27 cellular contexts compared by ENCODE assay signal in genomic region chr11:134264966-134265365, GRCh38. TPM values are rescaled to one million over a fixed set of nuclear protein-coding genes. Genes with fewer than 3 reads are reported as not detected.
DNase-seq lines count a peak whose midpoint lies in the region; ATAC-seq and TF ChIP-seq lines count a peak whose summit lies in the region.
"Had no signal": no experiment of that assay in that cellular context is flagged by ENCODE, and none has a peak within 500 bp of the region (broad histone marks: within the 10 kb centered on the region; RNA-seq: fewer than 3 reads in every experiment).

No MANE protein-coding gene starts in this region.

- H3K36me3 Mint-ChIP-seq in T-helper 17 cell (ENCODE audit: low read depth) (peaks cover 2% of the 10 kb centered on the region), endodermal cell (ENCODE audit: low read depth) (peaks cover 32% of the 10 kb centered on the region)
- H3K36me3 Mint-ChIP-seq in stimulated activated effector memory CD8-positive, alpha-beta T cell treated with anti-CD3 and anti-CD28 coated beads, Interleukin-12 subunit alpha, Interleukin-12 subunit beta, amount 100 ng/mL, for 72 hours, result peaks cover 27% of the 10 kb centered on the region

- H3K79me2 ChIP-seq in mammary epithelial cell (ENCODE audit: insufficient read depth, low read length), result no peaks in the 10 kb centered on the region

- DNase-seq in breast epithelium (ENCODE audit: low spot score in 2 of 2), result no peak
- no peak for DNase-seq in mammary epithelial cell
- no peak for DNase-seq in T-helper 17 cell
- no peak for DNase-seq in endodermal cell
- DNase-seq in stimulated activated effector memory CD8-positive, alpha-beta T cell treated with anti-CD3 and anti-CD28 coated beads, Interleukin-12 subunit alpha, Interleukin-12 subunit beta, amount 100 ng/mL, for 72 hours (ENCODE audit: low spot score in 2 of 2), result no peak
- no peak for DNase-seq in colonic mucosa
- DNase-seq: AML-193; CD4-positive, alpha-beta memory T cell; DMS 273 treated with DMSO at 0.1 percent for 48 hours; DMS79 treated with DMSO at 0.1 percent for 48 hours; GF-D8; H7; NCI-H1048; NCI-H1417; NCI-H1694; NCI-H2029 treated with DMSO at 0.1 percent for 48 hours; NCI-H2227 treated with DMSO at 0.1 percent for 48 hours; NCI-H526 treated with DMSO at 0.1 percent for 48 hours; SHP77 had no signal

- no peak for ATAC-seq in T-helper 17 cell
- no peak for ATAC-seq in stimulated activated effector memory CD8-positive, alpha-beta T cell treated with anti-CD3 and anti-CD28 coated beads, Interleukin-12 subunit alpha, Interleukin-12 subunit beta, amount 100 ng/mL, for 72 hours
- ATAC-seq in HG02610 (IDR thresholded peaks at IDR 0.05; ENCODE audit: unreplicated experiment), result no peak
- ATAC-seq in HG02623 (IDR thresholded peaks at IDR 0.05; ENCODE audit: unreplicated experiment), result no peak
- ATAC-seq: A549 had no signal

- H3K4me1 ChIP-seq in breast epithelium, result no peaks in the 10 kb centered on the region
- H3K4me1 ChIP-seq in mammary epithelial cell (ENCODE audit: insufficient read depth, low read length), result peaks cover 22% of the 10 kb centered on the region
- no peaks in the 10 kb centered on the region for H3K4me1 ChIP-seq in endodermal cell (ENCODE audit: control insufficient read depth, insufficient read depth, low read length)
- H3K4me1 ChIP-seq in colonic mucosa, result no peaks in the 10 kb centered on the region
- H3K4me1 ChIP-seq: A549 had no signal

- TF ChIP-seq POLR2A in breast epithelium (IDR thresholded peaks at IDR 0.05), result no peak

- CTCF ChIA-PET in mammary epithelial cell (lab: Charles Lee; ENCODE audit: low non-redundant PET), result interaction anchor here (0.7 kb wide), 1 partner anchor 1535 kb away, joined by 4 read pairs; no protein-coding TSS in a partner anchor

- WGBS in mammary epithelial cell (ENCODE audit: low coverage, missing lambda C conversion rate), result 97% methylated on average over 5 of the region's 5 CpGs
- 92 to 97% methylated on average over 3 to 5 of the region's 5 CpGs for WGBS in endodermal cell (ENCODE audit: insufficient coverage in 1 of 2, insufficient read length in 1 of 2), 2 experiments

- H3K27me3 ChIP-seq in breast epithelium (no peaks in the 10 kb centered on the region), mammary epithelial cell (ENCODE audit: insufficient read depth, low read length) (no peaks in the 10 kb centered on the region), endodermal cell (ENCODE audit: control insufficient read depth, insufficient read depth, low read length, poor library complexity, severe bottlenecking) (no peaks in the 10 kb centered on the region), colonic mucosa (no peaks in the 10 kb centered on the region)

- H3K9ac ChIP-seq in mammary epithelial cell (ENCODE audit: insufficient read depth, low read length) (no peak overlapping the region), endodermal cell (ENCODE audit: extremely low read depth, low read length, poor library complexity, severe bottlenecking) (no peak overlapping the region), colonic mucosa (ENCODE audit: low read depth in 2 of 2, low read length in 2 of 2) (no peak overlapping the region)
- H3K9ac ChIP-seq: BLaER1 treated with 17β-estradiol and CSF1 and Interleukin-3, amounts not matched to agents 10 nM and 100 nM; KMS-11 had no signal

- H4K20me1 ChIP-seq in mammary epithelial cell (ENCODE audit: insufficient read depth, low read length), result no peaks in the 10 kb centered on the region

- no peaks in the 10 kb centered on the region for H3K27me3 Mint-ChIP-seq in T-helper 17 cell
- no peaks in the 10 kb centered on the region for H3K27me3 Mint-ChIP-seq in endodermal cell (ENCODE audit: insufficient read depth)
- H3K27me3 Mint-ChIP-seq: CD4-positive, alpha-beta memory T cell had no signal

- intact Hi-C loops in breast epithelium (cut with DNase I; ENCODE audit: low total_unique reads), result no loop called here
- intact Hi-C loops in mammary epithelial cell (cut with micrococcal nuclease), result loop anchor here (5.0 to 10.0 kb wide), 2 partner anchors 67 to 330 kb away; partner anchors contain the start of gene GLB1L2
- intact Hi-C loops in colonic mucosa (cut with DNase I), result no loop called here

- H3K36me3 ChIP-seq in breast epithelium (no peaks in the 10 kb centered on the region), mammary epithelial cell (ENCODE audit: insufficient read depth, low read length) (peaks cover 7% of the 10 kb centered on the region), endodermal cell (ENCODE audit: control insufficient read depth, insufficient read depth, low read length) (peaks cover 39% of the 10 kb centered on the region), colonic mucosa (peaks cover 6% of the 10 kb centered on the region)

- H3K9me3 ChIP-seq in breast epithelium, result no peaks in the 10 kb centered on the region
- H3K9me3 ChIP-seq in mammary epithelial cell (replicated peaks; ENCODE audit: insufficient read depth, low read length), result no peaks in the 10 kb centered on the region
- no peaks in the 10 kb centered on the region for H3K9me3 ChIP-seq in T-helper 17 cell (ENCODE audit: control insufficient read depth, low read length, poor library complexity, severe bottlenecking)
- H3K9me3 ChIP-seq in endodermal cell (ENCODE audit: control insufficient read depth, low read length), result no peaks in the 10 kb centered on the region
- H3K9me3 ChIP-seq in colonic mucosa, result no peaks in the 10 kb centered on the region
- H3K9me3 ChIP-seq: A549; BLaER1 treated with 17β-estradiol and CSF1 and Interleukin-3, amounts not matched to agents 10 nM and 100 nM had no signal

- TF ChIP-seq CTCF in breast epithelium (IDR thresholded peaks at IDR 0.05), result no peak
- no peak for TF ChIP-seq CTCF in mammary epithelial cell (conservative IDR thresholded peaks at IDR 0.05 in 1 of 2, IDR thresholded peaks at IDR 0.05 in 1 of 2; ENCODE audit: extremely low read depth in 1 of 2, insufficient read depth in 1 of 2, low read depth in 1 of 2, low read length in 2 of 2)
- TF ChIP-seq CTCF in endodermal cell (conservative IDR thresholded peaks at IDR 0.05), result no peak
- TF ChIP-seq CTCF in colonic mucosa (IDR thresholded peaks at IDR 0.05), result no peak

- H3K4me3 ChIP-seq in breast epithelium (no peak overlapping the region), mammary epithelial cell (replicated peaks in 1 of 3; ENCODE audit: insufficient read depth in 1 of 3, low read depth in 2 of 3, low read length in 3 of 3) (no peak overlapping the region), endodermal cell (ENCODE audit: low read length) (no peak overlapping the region), colonic mucosa (no peak overlapping the region)
- H3K4me3 ChIP-seq: A549; BLaER1 treated with 17β-estradiol and CSF1 and Interleukin-3, amounts not matched to agents 10 nM and 100 nM had no signal

- no peaks in the 10 kb centered on the region for H3K9me3 Mint-ChIP-seq in endodermal cell
- H3K9me3 Mint-ChIP-seq in stimulated activated effector memory CD8-positive, alpha-beta T cell treated with anti-CD3 and anti-CD28 coated beads, Interleukin-12 subunit alpha, Interleukin-12 subunit beta, amount 100 ng/mL, for 72 hours, result no peaks in the 10 kb centered on the region
- H3K9me3 Mint-ChIP-seq: IgD-negative memory B cell had no signal

- peak overlapping the region; percentile 60 for H3K27ac Mint-ChIP-seq in T-helper 17 cell
- peak overlapping the region; percentile 3 for H3K27ac Mint-ChIP-seq in endodermal cell
- H3K27ac Mint-ChIP-seq in stimulated activated effector memory CD8-positive, alpha-beta T cell treated with anti-CD3 and anti-CD28 coated beads, Interleukin-12 subunit alpha, Interleukin-12 subunit beta, amount 100 ng/mL, for 72 hours, result peak overlapping the region; percentile 43
- H3K27ac Mint-ChIP-seq: IgD-negative memory B cell had no signal

- dilution Hi-C loops in mammary epithelial cell (cut with HindIII; ENCODE audit: low sequenced_read_pairs), result no loop called here

- H3K4me3 Mint-ChIP-seq in T-helper 17 cell, result no peak overlapping the region
- no peak overlapping the region for H3K4me3 Mint-ChIP-seq in endodermal cell
- no peak overlapping the region for H3K4me3 Mint-ChIP-seq in stimulated activated effector memory CD8-positive, alpha-beta T cell treated with anti-CD3 and anti-CD28 coated beads, Interleukin-12 subunit alpha, Interleukin-12 subunit beta, amount 100 ng/mL, for 72 hours
- H3K4me3 Mint-ChIP-seq: CD4-positive, alpha-beta memory T cell; IgD-negative memory B cell had no signal

- peak overlapping the region; percentile 30 to 43 for H3K27ac ChIP-seq in breast epithelium
- no peak overlapping the region for H3K27ac ChIP-seq in mammary epithelial cell (ENCODE audit: insufficient read depth, low read depth, low read length)
- no peak overlapping the region for H3K27ac ChIP-seq in endodermal cell (ENCODE audit: low read depth, low read length)
- no peak overlapping the region for H3K27ac ChIP-seq in colonic mucosa
- H3K27ac ChIP-seq: A549, HL-60, KMS-11, RWPE1 had no signal

- H3K4me1 Mint-ChIP-seq in T-helper 17 cell, result peaks cover 6% of the 10 kb centered on the region
- peaks cover 3% of the 10 kb centered on the region for H3K4me1 Mint-ChIP-seq in endodermal cell
- peaks cover 5% of the 10 kb centered on the region for H3K4me1 Mint-ChIP-seq in stimulated activated effector memory CD8-positive, alpha-beta T cell treated with anti-CD3 and anti-CD28 coated beads, Interleukin-12 subunit alpha, Interleukin-12 subunit beta, amount 100 ng/mL, for 72 hours

- H3K4me2 ChIP-seq in mammary epithelial cell (ENCODE audit: insufficient read depth, low read depth, low read length), result no peak overlapping the region
- H3K4me2 ChIP-seq: A549, KMS-11 had no signal

- BruUV-seq in mammary epithelial cell (replicated peaks; lab: Mats Ljungman, UMichigan), result no TSS peak

- in situ Hi-C loops in mammary epithelial cell (cut with MboI; ENCODE audit: low sequenced_read_pairs in 2 of 2), result no loop called here

- no peak overlapping the region for H2AFZ ChIP-seq in mammary epithelial cell (ENCODE audit: low read depth, low read length)

RNA-seq across cellular contexts. Expression of gene GLB1L3, which starts 11.2 kb away (rescaled TPM):
- 1 to 10 TPM in 2 of 3 donors, not detected in 1; 1.0 to 1.6 TPM for total RNA-seq in breast epithelium
- total RNA-seq in mammary epithelial cell, result 1 to 10 TPM in 1 of 2 donors, under 1 TPM in 1; 0.50 to 6.3 TPM
- 2.1 TPM for polyA plus RNA-seq in mammary epithelial cell
- not detected for polyA minus RNA-seq in mammary epithelial cell
- total RNA-seq in T-helper 17 cell, result 1 to 10 TPM; 2.0 to 2.2 TPM
- total RNA-seq in endodermal cell, result 1 to 10 TPM; 2.3 to 7.1 TPM
- 0.43 TPM for polyA plus RNA-seq in endodermal cell (2013, experiment 1 of 2)
- polyA plus RNA-seq in endodermal cell (2013, experiment 2 of 2), result 0.37 TPM
- total RNA-seq in colonic mucosa, result under 1 TPM in 1 of 2 donors, not detected in 1; 0.15 TPM
- polyA plus RNA-seq: A549 had no signal

RNA-seq across cellular contexts. Expression of gene ACAD8, which starts 11.6 kb away (rescaled TPM):
- total RNA-seq in breast epithelium (10 to 100 TPM; 20.5 to 46.2 (median 40.4) TPM), mammary epithelial cell (10 to 100 TPM; 20.8 to 21.0 TPM), T-helper 17 cell (10 to 100 TPM; 20.3 to 23.6 TPM), endodermal cell (10 to 100 TPM; 35.3 to 37.2 TPM), colonic mucosa (10 to 100 TPM; 27.5 to 30.2 TPM)
- polyA plus RNA-seq in mammary epithelial cell, result 19.5 TPM
- 27.5 TPM for polyA minus RNA-seq in mammary epithelial cell
- polyA plus RNA-seq in endodermal cell (2013, experiment 1 of 2), result 28.5 TPM
- 26.4 TPM for polyA plus RNA-seq in endodermal cell (2013, experiment 2 of 2)

RNA-seq across cellular contexts. Expression of gene THYN1, which starts 11.8 kb away (rescaled TPM):
- total RNA-seq in breast epithelium (10 to 100 TPM; 51.7 to 73.9 (median 58.7) TPM), mammary epithelial cell (10 to 100 TPM; 30.2 to 38.0 TPM), T-helper 17 cell (10 to 100 TPM; 32.9 to 36.5 TPM), endodermal cell (10 to 100 TPM; 61.3 to 81.6 TPM), colonic mucosa (10 to 100 TPM; 36.5 to 38.2 TPM)
- 42.9 TPM for polyA plus RNA-seq in mammary epithelial cell
- 20.2 TPM for polyA minus RNA-seq in mammary epithelial cell
- polyA plus RNA-seq in endodermal cell (2013, experiment 1 of 2), result 92.2 TPM
- polyA plus RNA-seq in endodermal cell (2013, experiment 2 of 2), result 77.7 TPM

RNA-seq across cellular contexts. Expression of gene VPS26B, which starts 40.5 kb away (rescaled TPM):
- total RNA-seq in breast epithelium (10 to 100 TPM; 34.4 to 45.0 (median 40.1) TPM), mammary epithelial cell (10 to 100 TPM; 46.0 to 46.6 TPM), T-helper 17 cell (10 to 100 TPM; 49.9 to 51.1 TPM), endodermal cell (10 to 100 TPM; 32.5 to 33.6 TPM), colonic mucosa (10 to 100 TPM; 41.4 to 47.4 TPM)
- polyA plus RNA-seq in mammary epithelial cell, result 32.1 TPM
- 63.9 TPM for polyA minus RNA-seq in mammary epithelial cell
- polyA plus RNA-seq in endodermal cell (2013, experiment 1 of 2), result 33.1 TPM
- 33.1 TPM for polyA plus RNA-seq in endodermal cell (2013, experiment 2 of 2)

RNA-seq across cellular contexts. Expression of gene NCAPD3, which starts 41.2 kb away (rescaled TPM):
- total RNA-seq in breast epithelium, result 10 to 100 TPM; 12.0 to 16.5 (median 12.1) TPM
- 10 to 100 TPM; 16.2 to 36.9 TPM for total RNA-seq in mammary epithelial cell
- polyA plus RNA-seq in mammary epithelial cell, result 33.3 TPM
- polyA minus RNA-seq in mammary epithelial cell, result 26.0 TPM
- 10 to 100 TPM; 26.8 to 31.4 TPM for total RNA-seq in T-helper 17 cell
- 10 to 100 TPM; 42.6 to 45.5 TPM for total RNA-seq in endodermal cell
- 36.3 TPM for polyA plus RNA-seq in endodermal cell (2013, experiment 1 of 2)
- polyA plus RNA-seq in endodermal cell (2013, experiment 2 of 2), result 34.4 TPM
- 10 to 100 TPM; 12.9 to 45.0 TPM for total RNA-seq in colonic mucosa

Comparison
In these comparisons a context has a peak if more than half of its experiments do, and no peak if none do; other contexts are left out.
1. H3K27ac ChIP-seq: peak in breast epithelium (2 of 2); none in mammary epithelial cell (single experiment), endodermal cell (single experiment) and colonic mucosa (single experiment).
2. H3K27ac Mint-ChIP-seq: peak in every context shown above with its lines; median percentile 60 in T-helper 17 cell; 43 in stimulated activated effector memory CD8-positive, alpha-beta T cell treated with anti-CD3 and anti-CD28 coated beads, Interleukin-12 subunit alpha, Interleukin-12 subunit beta, amount 100 ng/mL, for 72 hours; 3 in endodermal cell.